In the genomic region with DNA sequence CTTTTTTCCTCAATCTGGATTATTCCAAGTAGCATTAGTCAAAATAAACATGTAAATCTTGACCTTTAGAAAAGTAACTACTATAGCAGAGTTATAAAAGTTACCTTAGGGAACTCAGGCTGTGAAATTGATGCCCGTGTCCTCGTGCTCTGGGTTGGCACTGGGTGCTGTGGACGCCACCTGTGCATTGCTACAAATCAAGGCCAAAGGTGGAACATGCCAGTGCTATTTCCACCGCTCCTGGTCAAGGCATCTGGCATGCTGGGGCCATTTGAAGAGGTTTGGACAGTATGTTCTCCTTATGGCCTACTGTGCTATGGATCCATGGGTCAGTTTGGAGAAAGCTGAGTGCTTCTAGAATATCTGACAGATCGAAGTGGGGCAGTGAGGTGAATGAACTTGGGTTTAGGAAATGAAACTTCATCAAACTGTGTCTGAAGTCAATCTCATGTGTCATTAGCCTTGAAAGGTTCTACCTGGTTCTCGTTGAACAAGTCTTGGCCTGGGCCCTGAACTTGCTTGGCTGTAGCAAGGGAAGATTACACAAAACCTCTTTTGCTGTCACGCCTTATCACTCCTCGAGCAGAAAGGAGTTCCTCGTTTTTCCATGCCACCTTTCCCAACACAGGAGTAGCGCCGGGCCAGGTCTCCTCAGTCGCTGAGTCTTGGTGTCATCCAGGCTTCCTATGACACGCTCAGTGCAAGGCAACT, we compare ENCODE assay signal across 1 cellular context.
TF ChIP-seq lines count a peak whose summit lies in the region.

No MANE protein-coding gene starts in this region.

TF ChIP-seq in H1, 55 proteins besides CTCF, POLR2A, EP300 and RAD21:
- TF ChIP-seq SP1 (IDR thresholded peaks at IDR 0.05; ENCODE audit: low read depth, low read length) (no peak), JUN (IDR thresholded peaks at IDR 0.05; ENCODE audit: low read depth, low read length) (no peak), MAFK (IDR thresholded peaks at IDR 0.05; ENCODE audit: low read depth, low read length) (no peak), HDAC6 (IDR thresholded peaks at IDR 0.05; ENCODE audit: low read depth, low read length) (no peak), SAP30 (IDR thresholded peaks at IDR 0.05; ENCODE audit: insufficient read depth, insufficient replicate concordance, low read length) (no peak), SIRT6 (IDR thresholded peaks at IDR 0.05; ENCODE audit: low read length) (no peak), SP2 (IDR thresholded peaks at IDR 0.05; ENCODE audit: low read length) (no peak), BCL11A (IDR thresholded peaks at IDR 0.05; ENCODE audit: low read depth in 2 of 2, low read length in 2 of 2) (no peak), POLR2AphosphoS5 (IDR thresholded peaks at IDR 0.05; ENCODE audit: low read depth, low read length) (no peak), TBP (IDR thresholded peaks at IDR 0.05; ENCODE audit: low read depth, low read length) (no peak), ASH2L (IDR thresholded peaks at IDR 0.05; ENCODE audit: low read length) (no peak), SUZ12 (IDR thresholded peaks at IDR 0.05; ENCODE audit: low read length) (no peak), KDM5A (IDR thresholded peaks at IDR 0.05; ENCODE audit: low read length) (no peak), EZH2 (IDR thresholded peaks at IDR 0.05; ENCODE audit: low read depth, low read length, severe bottlenecking) (no peak), HDAC2 (IDR thresholded peaks at IDR 0.05; ENCODE audit: borderline replicate concordance in 1 of 2, low read depth in 2 of 2, low read length in 2 of 2) (no peak), TAF7 (optimal IDR thresholded peaks at IDR 0.05; ENCODE audit: borderline replicate concordance, low read depth, low read length) (no peak), CBX5 (IDR thresholded peaks at IDR 0.05; ENCODE audit: low read depth, low read length) (no peak), TCF12 (IDR thresholded peaks at IDR 0.05; ENCODE audit: low read depth, low read length) (no peak), YY1 (IDR thresholded peaks at IDR 0.05; ENCODE audit: low read depth, low read length) (no peak), JUND (IDR thresholded peaks at IDR 0.05; ENCODE audit: low read length) (no peak)
TF ChIP-seq in H1: peak in this region for 0.
